ENCODE assay signal across 8 cellular contexts in genomic region chrX:109537324-109537665, GRCh38. TPM values are rescaled to one million over a fixed set of nuclear protein-coding genes. Genes with fewer than 3 reads are reported as not detected.
DNase-seq lines count a peak whose midpoint lies in the region; ATAC-seq and TF ChIP-seq lines count a peak whose summit lies in the region.

No MANE protein-coding gene starts in this region.

- H3K36me3 Mint-ChIP-seq in T-cell: no peaks in the 10 kb centered on the region

- H3K9me3 Mint-ChIP-seq in T-cell: no peaks in the 10 kb centered on the region

- no peak for TF ChIP-seq POLR2A in esophagus squamous epithelium (IDR thresholded peaks at IDR 0.05)

- peak overlapping the region; percentile 87 to 96 (median 94) for H3K27ac ChIP-seq in esophagus squamous epithelium
- H3K27ac ChIP-seq in neural cell (ENCODE audit: low read length): peak overlapping the region; percentile 31

- no peaks in the 10 kb centered on the region for H3K27me3 ChIP-seq in esophagus squamous epithelium
- no peaks in the 10 kb centered on the region for H3K27me3 ChIP-seq in neural cell (ENCODE audit: insufficient read depth, low read depth, low read length)

- CTCF ChIA-PET in T-cell (lab: Charles Lee): no interaction called here

- no peaks in the 10 kb centered on the region for H3F3A ChIP-seq in neural cell (ENCODE audit: insufficient read depth, low read length, poor library complexity, severe bottlenecking)

- H3K4me2 ChIP-seq in neural cell (ENCODE audit: low read length): peak overlapping the region; percentile 19

- peak overlapping the region; percentile 88 to 91 (median 89) for H3K4me3 Mint-ChIP-seq in T-cell

- no peaks in the 10 kb centered on the region for H3K79me2 ChIP-seq in neural cell (replicated peaks; ENCODE audit: insufficient read depth, low read length)

- intact Hi-C loops in esophagus squamous epithelium (cut with DNase I): no loop called here

- H3K4me1 ChIP-seq in esophagus squamous epithelium: peaks cover 0 to 27% (median 0%) of the 10 kb centered on the region in 3 donors

- H3K9ac ChIP-seq in neural cell (ENCODE audit: low read length): peak overlapping the region; percentile 77

- H3K36me3 ChIP-seq in esophagus squamous epithelium (no peaks in the 10 kb centered on the region), neural cell (ENCODE audit: insufficient read depth, low read length) (no peaks in the 10 kb centered on the region)

- 0 to 39% methylated on average over 10 of the region's 10 CpGs for WGBS in esophagus squamous epithelium, 2 donors

- peak; percentile 2 for TF ChIP-seq RAD21 in neural cell (conservative IDR thresholded peaks at IDR 0.05)

- H4K20me1 ChIP-seq in neural cell (ENCODE audit: insufficient read depth): no peaks in the 10 kb centered on the region

- H3K9me2 ChIP-seq in neural cell (ENCODE audit: insufficient read depth, low read length): no peaks in the 10 kb centered on the region

- ATAC-seq in GM21447 (IDR thresholded peaks at IDR 0.05; ENCODE audit: unreplicated experiment) (peak; percentile 21), T-cell (replicated peaks in 1 of 4) (no peak)

- TF ChIP-seq CTCF in esophagus squamous epithelium (IDR thresholded peaks at IDR 0.05) (no peak), neural cell (IDR thresholded peaks at IDR 0.05; ENCODE audit: poor library complexity, severe bottlenecking) (no peak)

- peak overlapping the region; percentile 99 for H3K27ac Mint-ChIP-seq in T-cell

- peak overlapping the region; percentile 42 to 75 (median 59) for H3K4me3 ChIP-seq in esophagus squamous epithelium
- peak overlapping the region; percentile 74 for H3K4me3 ChIP-seq in neural cell (ENCODE audit: low read length)

- H2AFZ ChIP-seq in neural cell (ENCODE audit: low read depth, low read length): peak overlapping the region; percentile 21

- TF ChIP-seq EP300 in neural cell (conservative IDR thresholded peaks at IDR 0.05; ENCODE audit: poor library complexity, severe bottlenecking): no peak

- in situ Hi-C loops in ACHN (cut with HindIII; ENCODE audit: low pct_ligation_motif_present, low pct_unique_long_range_greater_than_20kb, low sequenced_read_pairs): no loop called here

- H3K9me3 ChIP-seq in esophagus squamous epithelium (no peaks in the 10 kb centered on the region), neural cell (ENCODE audit: low read length) (no peaks in the 10 kb centered on the region)

- POLR2A ChIA-PET in T-cell (lab: Charles Lee): interaction anchor here in 1 of 2 donors (0.6 kb wide), 2 partner anchors 160 to 1291 kb away, joined by 3 to 4 read pairs; no protein-coding TSS in a partner anchor

- DNase-seq in ACHN (peak; percentile 32), T-cell (no peak), esophagus squamous epithelium (lab: John Stamatoyannopoulos, UW) (no peak), RPMI8226 (no peak), NAMALWA (ENCODE audit: low spot score) (no peak)
- no peak for DNase-seq in activated effector memory CD4-positive, alpha-beta T cell treated with anti-CD3 and anti-CD28 coated beads, Interleukin-2, amount 50 U/mL, for 16 hours

- peaks cover 6 to 25% (median 12%) of the 10 kb centered on the region in 3 donors for H3K4me1 Mint-ChIP-seq in T-cell

- peaks cover 7 to 17% of the 10 kb centered on the region in 2 donors for H3K27me3 Mint-ChIP-seq in T-cell

TF ChIP-seq in neural cell, 6 proteins besides CTCF, POLR2A, EP300 and RAD21:
- no peak for TF ChIP-seq TAF1 (IDR thresholded peaks at IDR 0.05; ENCODE audit: low read depth)
- no peak for TF ChIP-seq MXI1 (conservative IDR thresholded peaks at IDR 0.05; ENCODE audit: poor library complexity, severe bottlenecking)
TF ChIP-seq in neural cell: peak in this region for 0.

RNA-seq across cellular contexts. Expression of gene NXT2, which starts 0.7 kb away (rescaled TPM):
- total RNA-seq in T-cell (1 to 10 TPM; 6.4 to 7.9 (median 6.9) TPM), esophagus squamous epithelium (10 to 100 TPM in 3 of 4 donors, 1 to 10 TPM in 1; 5.0 to 12.6 (median 11.6) TPM)
- 1.0 and 2.0 TPM in 2 replicates for polyA plus RNA-seq in neural cell
- 4.4 and 5.8 TPM in 2 replicates for polyA minus RNA-seq in neural cell

RNA-seq across cellular contexts. Expression of gene GUCY2F, which starts 55.4 kb away (rescaled TPM):
- total RNA-seq in T-cell: not detected
- total RNA-seq in esophagus squamous epithelium: not detected
- polyA plus RNA-seq in neural cell: not detected in 2 replicates
- polyA minus RNA-seq in neural cell: not detected in 2 replicates
